10 cellular contexts compared by ENCODE assay signal in the genomic region with DNA sequence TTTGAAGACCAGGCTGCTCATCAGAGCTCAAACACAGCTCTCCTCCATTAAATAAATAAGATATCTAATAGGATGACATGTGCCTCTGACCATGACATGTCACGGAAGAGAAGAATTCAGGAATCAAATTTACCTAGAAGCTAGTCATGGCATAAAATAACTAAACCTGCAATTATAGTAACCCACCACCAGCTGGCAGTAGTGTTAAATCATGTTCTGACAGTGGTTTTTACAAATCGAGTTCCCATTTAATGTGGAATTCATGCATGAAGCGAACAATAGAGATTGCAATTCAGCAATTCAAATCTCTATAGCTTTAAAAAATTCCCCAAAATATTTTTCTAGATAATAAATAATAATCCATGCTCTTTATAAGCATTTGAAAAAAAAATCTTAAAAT.
A peak's percentile ranks its signal among the peaks of the same experiment; 100 is the strongest.
DNase-seq lines count a peak whose midpoint lies in the region; ATAC-seq and TF ChIP-seq lines count a peak whose summit lies in the region.
"Had no signal": no experiment of that assay in that cellular context is flagged by ENCODE, and none has a peak within 500 bp of the region (broad histone marks: within the 10 kb centered on the region; RNA-seq: fewer than 3 reads in every experiment).

No MANE protein-coding gene starts in this region.

- CTCF ChIA-PET in activated CD4-positive, alpha-beta memory T cell treated with anti-CD3 and anti-CD28 coated beads for 36 hours (lab: Charles Lee) = interaction anchor here (0.7 to 5.7 kb wide), 22 partner anchors 8 to 306 kb away, joined by 3 to 42 read pairs (median 5); no protein-coding TSS in a partner anchor

- POLR2A ChIA-PET in activated CD4-positive, alpha-beta memory T cell treated with anti-CD3 and anti-CD28 coated beads for 36 hours (lab: Charles Lee) = interaction anchor here (1.0 kb wide), 1 partner anchor 31 kb away, joined by 3 read pairs; no protein-coding TSS in a partner anchor

- peaks cover 15% of the 10 kb centered on the region; the same call in 2 of the 3 replicates for H3K36me3 Mint-ChIP-seq in GM23338 (ENCODE audit: low read depth)
- peaks cover 11% of the 10 kb centered on the region for H3K36me3 Mint-ChIP-seq in activated CD4-positive, alpha-beta memory T cell treated with anti-CD3 and anti-CD28 coated beads for 36 hours

- intact Hi-C loops in activated CD4-positive, alpha-beta memory T cell treated with anti-CD3 and anti-CD28 coated beads for 36 hours (cut with micrococcal nuclease) = no loop called here

- no peaks in the 10 kb centered on the region for H3F3A ChIP-seq in GM23338 (replicated peaks; ENCODE audit: low read depth)

- H3K36me3 ChIP-seq in GM23338 (ENCODE audit: insufficient read depth) = peaks cover 6% of the 10 kb centered on the region; the same call in 1 of the 2 replicates
- H3K36me3 ChIP-seq in gastroesophageal sphincter = no peaks in the 10 kb centered on the region

- TF ChIP-seq EP300 in gastroesophageal sphincter (IDR thresholded peaks at IDR 0.05) = no peak

- H4K20me1 ChIP-seq in GM23338 (replicated peaks; ENCODE audit: insufficient read depth) = no peaks in the 10 kb centered on the region

- TF ChIP-seq CTCF in C4-2B (conservative IDR thresholded peaks at IDR 0.05) = peak; percentile 85
- peak; percentile 57 to 79 for TF ChIP-seq CTCF in GM23338 (conservative IDR thresholded peaks at IDR 0.05; ENCODE audit: low read depth in 2 of 2)
- peak in 1 of 4 experiments; percentile 8 for TF ChIP-seq CTCF in gastroesophageal sphincter (IDR thresholded peaks at IDR 0.05)

- no peak overlapping the region for H3K4me3 Mint-ChIP-seq in GM23338
- no peak overlapping the region for H3K4me3 Mint-ChIP-seq in activated CD4-positive, alpha-beta memory T cell treated with anti-CD3 and anti-CD28 coated beads for 36 hours

- no peak for TF ChIP-seq POLR2A in gastroesophageal sphincter (IDR thresholded peaks at IDR 0.05)

- no peak overlapping the region for H3K4me3 ChIP-seq in GM23338
- H3K4me3 ChIP-seq in gastroesophageal sphincter = no peak overlapping the region

- no peak overlapping the region for H2AFZ ChIP-seq in GM23338

- ATAC-seq in GM23338 (no peak), gastroesophageal sphincter (no peak), HG03571 (IDR thresholded peaks at IDR 0.05; ENCODE audit: unreplicated experiment) (no peak), HG03045 (IDR thresholded peaks at IDR 0.05; ENCODE audit: unreplicated experiment) (no peak)
- ATAC-seq: left ventricle myocardium superior had no signal

- peak; percentile 61 for DNase-seq in GM23338 (ENCODE audit: low spot score)
- DNase-seq in SK-MEL-5 (ENCODE audit: low read depth, low spot score) = peak; percentile 51
- DNase-seq in kidney tubule cell (ENCODE audit: low spot score) = peak; percentile 7
- no peak for DNase-seq in activated CD4-positive, alpha-beta memory T cell treated with anti-CD3 and anti-CD28 coated beads for 36 hours
- DNase-seq: left ventricle myocardium superior, NCI-H774 had no signal

- peaks cover 0 to 17% (median 0%) of the 10 kb centered on the region in 3 donors for H3K9me3 ChIP-seq in gastroesophageal sphincter

- H3K9me3 Mint-ChIP-seq in GM23338 = peaks cover 39% of the 10 kb centered on the region
- peaks cover 25% of the 10 kb centered on the region for H3K9me3 Mint-ChIP-seq in activated CD4-positive, alpha-beta memory T cell treated with anti-CD3 and anti-CD28 coated beads for 36 hours

- H3K27me3 ChIP-seq in GM23338 (ENCODE audit: insufficient read depth) = no peaks in the 10 kb centered on the region
- no peaks in the 10 kb centered on the region for H3K27me3 ChIP-seq in gastroesophageal sphincter

- no peaks in the 10 kb centered on the region for H3K9me2 ChIP-seq in GM23338 (ENCODE audit: insufficient read depth)

- H3K27me3 Mint-ChIP-seq in GM23338 (ENCODE audit: insufficient read depth, low read depth, poor library complexity) = no peaks in the 10 kb centered on the region
- H3K27me3 Mint-ChIP-seq in activated CD4-positive, alpha-beta memory T cell treated with anti-CD3 and anti-CD28 coated beads for 36 hours = no peaks in the 10 kb centered on the region

- H3K27ac ChIP-seq in C4-2B = no peak overlapping the region
- H3K27ac ChIP-seq in GM23338 (ENCODE audit: low read depth) = no peak overlapping the region
- no peak overlapping the region for H3K27ac ChIP-seq in gastroesophageal sphincter

- H3K27ac Mint-ChIP-seq in GM23338 = no peak overlapping the region
- H3K27ac Mint-ChIP-seq in activated CD4-positive, alpha-beta memory T cell treated with anti-CD3 and anti-CD28 coated beads for 36 hours = no peak overlapping the region

- no peak overlapping the region for H3K4me2 ChIP-seq in GM23338

- 0 out of 3 replicates have a peak, but pooled peaks cover 2% of the 10 kb centered on the region for H3K4me1 Mint-ChIP-seq in GM23338
- H3K4me1 Mint-ChIP-seq in activated CD4-positive, alpha-beta memory T cell treated with anti-CD3 and anti-CD28 coated beads for 36 hours (ENCODE audit: low read depth) = peaks cover 36% of the 10 kb centered on the region

- in situ Hi-C loops in SK-MEL-5 (cut with HindIII; ENCODE audit: low pct_unique_long_range_greater_than_20kb, low sequenced_read_pairs) = no loop called here

- H3K79me2 ChIP-seq in GM23338 (replicated peaks; ENCODE audit: insufficient read depth) = no peaks in the 10 kb centered on the region

- H3K4me1 ChIP-seq in GM23338 (ENCODE audit: insufficient read depth) = no peaks in the 10 kb centered on the region
- no peaks in the 10 kb centered on the region for H3K4me1 ChIP-seq in gastroesophageal sphincter

- 74 to 82% methylated on average over 3 of the region's 3 CpGs for WGBS in gastroesophageal sphincter (ENCODE audit: low coverage in 1 of 2), 2 donors

TF ChIP-seq in GM23338, 12 proteins besides CTCF, POLR2A, EP300 and RAD21 (continues in another document):
- TF ChIP-seq POLR2AphosphoS5 (IDR thresholded peaks at IDR 0.05; ENCODE audit: low read depth) (no peak), EZH2 (IDR thresholded peaks at IDR 0.05; ENCODE audit: low read depth, unreplicated experiment) (no peak), ZNF114 (CRISPR knock-in tag; IDR thresholded peaks at IDR 0.05) (no peak), STAT1 (IDR thresholded peaks at IDR 0.05; ENCODE audit: unreplicated experiment) (no peak), NANOG (IDR thresholded peaks at IDR 0.05; ENCODE audit: borderline replicate concordance) (no peak), CREB1 (CRISPR knock-in tag; IDR thresholded peaks at IDR 0.05; ENCODE audit: low read depth) (no peak), EZH2phosphoT487 (IDR thresholded peaks at IDR 0.05; ENCODE audit: unreplicated experiment) (no peak)
- TF ChIP-seq, protein P1, sequence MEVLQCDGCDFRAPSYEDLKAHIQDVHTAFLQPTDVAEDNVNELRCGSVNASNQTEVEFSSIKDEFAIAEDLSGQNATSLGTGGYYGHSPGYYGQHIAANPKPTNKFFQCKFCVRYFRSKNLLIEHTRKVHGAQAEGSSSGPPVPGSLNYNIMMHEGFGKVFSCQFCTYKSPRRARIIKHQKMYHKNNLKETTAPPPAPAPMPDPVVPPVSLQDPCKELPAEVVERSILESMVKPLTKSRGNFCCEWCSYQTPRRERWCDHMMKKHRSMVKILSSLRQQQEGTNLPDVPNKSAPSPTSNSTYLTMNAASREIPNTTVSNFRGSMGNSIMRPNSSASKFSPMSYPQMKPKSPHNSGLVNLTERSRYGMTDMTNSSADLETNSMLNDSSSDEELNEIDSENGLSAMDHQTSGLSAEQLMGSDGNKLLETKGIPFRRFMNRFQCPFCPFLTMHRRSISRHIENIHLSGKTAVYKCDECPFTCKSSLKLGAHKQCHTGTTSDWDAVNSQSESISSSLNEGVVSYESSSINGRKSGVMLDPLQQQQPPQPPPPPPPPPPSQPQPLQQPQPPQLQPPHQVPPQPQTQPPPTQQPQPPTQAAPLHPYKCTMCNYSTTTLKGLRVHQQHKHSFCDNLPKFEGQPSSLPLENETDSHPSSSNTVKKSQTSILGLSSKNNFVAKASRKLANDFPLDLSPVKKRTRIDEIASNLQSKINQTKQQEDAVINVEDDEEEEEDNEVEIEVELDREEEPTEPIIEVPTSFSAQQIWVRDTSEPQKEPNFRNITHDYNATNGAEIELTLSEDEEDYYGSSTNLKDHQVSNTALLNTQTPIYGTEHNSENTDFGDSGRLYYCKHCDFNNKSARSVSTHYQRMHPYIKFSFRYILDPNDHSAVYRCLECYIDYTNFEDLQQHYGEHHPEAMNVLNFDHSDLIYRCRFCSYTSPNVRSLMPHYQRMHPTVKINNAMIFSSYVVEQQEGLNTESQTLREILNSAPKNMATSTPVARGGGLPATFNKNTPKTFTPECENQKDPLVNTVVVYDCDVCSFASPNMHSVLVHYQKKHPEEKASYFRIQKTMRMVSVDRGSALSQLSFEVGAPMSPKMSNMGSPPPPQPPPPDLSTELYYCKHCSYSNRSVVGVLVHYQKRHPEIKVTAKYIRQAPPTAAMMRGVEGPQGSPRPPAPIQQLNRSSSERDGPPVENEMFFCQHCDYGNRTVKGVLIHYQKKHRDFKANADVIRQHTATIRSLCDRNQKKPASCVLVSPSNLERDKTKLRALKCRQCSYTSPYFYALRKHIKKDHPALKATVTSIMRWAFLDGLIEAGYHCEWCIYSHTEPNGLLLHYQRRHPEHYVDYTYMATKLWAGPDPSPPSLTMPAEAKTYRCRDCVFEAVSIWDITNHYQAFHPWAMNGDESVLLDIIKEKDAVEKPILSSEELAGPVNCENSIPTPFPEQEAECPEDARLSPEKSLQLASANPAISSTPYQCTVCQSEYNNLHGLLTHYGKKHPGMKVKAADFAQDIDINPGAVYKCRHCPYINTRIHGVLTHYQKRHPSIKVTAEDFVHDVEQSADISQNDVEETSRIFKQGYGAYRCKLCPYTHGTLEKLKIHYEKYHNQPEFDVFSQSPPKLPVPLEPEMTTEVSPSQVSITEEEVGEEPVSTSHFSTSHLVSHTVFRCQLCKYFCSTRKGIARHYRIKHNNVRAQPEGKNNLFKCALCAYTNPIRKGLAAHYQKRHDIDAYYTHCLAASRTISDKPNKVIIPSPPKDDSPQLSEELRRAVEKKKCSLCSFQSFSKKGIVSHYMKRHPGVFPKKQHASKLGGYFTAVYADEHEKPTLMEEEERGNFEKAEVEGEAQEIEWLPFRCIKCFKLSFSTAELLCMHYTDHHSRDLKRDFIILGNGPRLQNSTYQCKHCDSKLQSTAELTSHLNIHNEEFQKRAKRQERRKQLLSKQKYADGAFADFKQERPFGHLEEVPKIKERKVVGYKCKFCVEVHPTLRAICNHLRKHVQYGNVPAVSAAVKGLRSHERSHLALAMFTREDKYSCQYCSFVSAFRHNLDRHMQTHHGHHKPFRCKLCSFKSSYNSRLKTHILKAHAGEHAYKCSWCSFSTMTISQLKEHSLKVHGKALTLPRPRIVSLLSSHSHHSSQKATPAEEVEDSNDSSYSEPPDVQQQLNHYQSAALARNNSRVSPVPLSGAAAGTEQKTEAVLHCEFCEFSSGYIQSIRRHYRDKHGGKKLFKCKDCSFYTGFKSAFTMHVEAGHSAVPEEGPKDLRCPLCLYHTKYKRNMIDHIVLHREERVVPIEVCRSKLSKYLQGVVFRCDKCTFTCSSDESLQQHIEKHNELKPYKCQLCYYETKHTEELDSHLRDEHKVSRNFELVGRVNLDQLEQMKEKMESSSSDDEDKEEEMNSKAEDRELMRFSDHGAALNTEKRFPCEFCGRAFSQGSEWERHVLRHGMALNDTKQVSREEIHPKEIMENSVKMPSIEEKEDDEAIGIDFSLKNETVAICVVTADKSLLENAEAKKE (CRISPR knock-in tag; IDR thresholded peaks at IDR 0.05) = no peak
